In the genomic region with DNA sequence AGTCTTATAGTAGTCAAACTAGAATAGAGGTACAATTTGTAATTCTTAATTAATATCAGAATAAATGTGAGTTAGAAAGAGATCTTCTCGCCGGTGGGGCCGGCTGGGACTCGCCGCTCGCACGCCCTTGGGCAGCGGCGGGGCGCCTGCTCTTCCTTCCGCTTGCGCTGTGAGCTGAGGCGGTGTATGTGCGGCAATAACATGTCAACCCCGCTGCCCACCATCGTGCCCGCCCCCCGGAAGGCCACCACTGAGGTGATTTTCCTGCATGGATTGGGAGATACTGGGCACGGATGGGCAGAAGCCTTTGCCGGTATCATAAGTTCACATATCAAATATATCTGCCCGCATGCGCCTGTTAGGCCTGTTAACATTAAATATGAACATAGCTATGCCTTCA, we compare ENCODE assay signal across 3 cellular contexts.
"Had no signal": no experiment of that assay in that cellular context is flagged by ENCODE, and none has a peak within 500 bp of the region (broad histone marks: within the 10 kb centered on the region; RNA-seq: fewer than 3 reads in every experiment).

No MANE protein-coding gene starts in this region.

- ATAC-seq: GM12878 had no signal

- DNase-seq: GDM1, GF-D8 had no signal
